ENCODE assay signal across 12 cellular contexts in genomic region chr3:30612422-30613134, GRCh38. TPM values are rescaled to one million over a fixed set of nuclear protein-coding genes. Genes with fewer than 3 reads are reported as not detected.
A peak's percentile ranks its signal among the peaks of the same experiment; 100 is the strongest.
DNase-seq lines count a peak whose midpoint lies in the region; ATAC-seq and FAIRE-seq lines count a peak whose summit lies in the region.
"Had no signal": no experiment of that assay in that cellular context is flagged by ENCODE, and none has a peak within 500 bp of the region (broad histone marks: within the 10 kb centered on the region; RNA-seq: fewer than 3 reads in every experiment).

No MANE protein-coding gene starts in this region.

- peaks cover 0 to 6% of the 10 kb centered on the region in 2 donors for H3K4me1 ChIP-seq in mucosa of rectum (ENCODE audit: control insufficient read depth in 2 of 2, insufficient read depth in 2 of 2, low read length in 2 of 2)

- DNase-seq in activated naive CD4-positive, alpha-beta T cell treated with anti-CD3 and anti-CD28 coated beads for 36 hours, result no peak
- DNase-seq in activated naive CD4-positive, alpha-beta T cell treated with Interleukin-2 at 50 U/mL for 16 hours, result no peak
- DNase-seq in activated naive CD4-positive, alpha-beta T cell treated with anti-CD3 and anti-CD28 coated beads, Interleukin-2, amount 50 U/mL, for 72 hours (ENCODE audit: low spot score in 2 of 2), result no peak
- DNase-seq in urothelium cell line (ENCODE audit: low spot score) (no peak), A172 (ENCODE audit: low spot score) (no peak)
- DNase-seq: activated gamma-delta T cell treated with Interleukin-2 at 50 U/mL for 16 hours, C1 segment of cervical spinal cord, NCI-H2029 treated with DMSO at 0.1 percent for 48 hours had no signal

- no peaks in the 10 kb centered on the region for H3K27me3 ChIP-seq in mucosa of rectum (ENCODE audit: control insufficient read depth in 2 of 2, insufficient read depth in 2 of 2, low read length in 2 of 2)

- no peak overlapping the region for H3K9ac ChIP-seq in mucosa of rectum (ENCODE audit: low read depth in 1 of 2, low read length in 2 of 2)

- peak overlapping the region; percentile 83 for H3K4me3 Mint-ChIP-seq in activated naive CD4-positive, alpha-beta T cell treated with anti-CD3 and anti-CD28 coated beads for 36 hours
- H3K4me3 Mint-ChIP-seq: GM23338 had no signal

- no peaks in the 10 kb centered on the region for H3K27me3 Mint-ChIP-seq in activated naive CD4-positive, alpha-beta T cell treated with anti-CD3 and anti-CD28 coated beads for 36 hours (ENCODE audit: low read depth)

- peak overlapping the region; percentile 2 to 39 for H3K27ac ChIP-seq in mucosa of rectum (ENCODE audit: low read depth in 2 of 2, low read length in 2 of 2)

- H3K27ac Mint-ChIP-seq in activated naive CD4-positive, alpha-beta T cell treated with anti-CD3 and anti-CD28 coated beads for 36 hours, result peak overlapping the region; percentile 98
- H3K27ac Mint-ChIP-seq in activated naive CD4-positive, alpha-beta T cell treated with anti-CD3 and anti-CD28 coated beads, Interleukin-2, amount 50 U/mL, for 72 hours, result peak overlapping the region; percentile 97 to 100
- H3K27ac Mint-ChIP-seq: GM23338 had no signal

- peaks cover 63% of the 10 kb centered on the region for H3K4me1 Mint-ChIP-seq in activated naive CD4-positive, alpha-beta T cell treated with anti-CD3 and anti-CD28 coated beads for 36 hours (ENCODE audit: low read depth)

- peaks cover 94% of the 10 kb centered on the region for H3K36me3 Mint-ChIP-seq in activated naive CD4-positive, alpha-beta T cell treated with anti-CD3 and anti-CD28 coated beads for 36 hours (ENCODE audit: low read depth)
- H3K36me3 Mint-ChIP-seq in activated naive CD4-positive, alpha-beta T cell treated with anti-CD3 and anti-CD28 coated beads, Interleukin-2, amount 50 U/mL, for 72 hours, result peaks cover 35 to 87% of the 10 kb centered on the region in 2 donors

- CTCF ChIA-PET in activated naive CD4-positive, alpha-beta T cell treated with anti-CD3 and anti-CD28 coated beads for 36 hours (lab: Charles Lee), result interaction anchor here (0.7 to 1.8 kb wide), 8 partner anchors 10 to 570 kb away, joined by 3 to 6 read pairs (median 4); no protein-coding TSS in a partner anchor

- no peaks in the 10 kb centered on the region for H3K36me3 ChIP-seq in mucosa of rectum (ENCODE audit: control insufficient read depth in 2 of 2, insufficient read depth in 2 of 2, low read length in 2 of 2)

- intact Hi-C loops in activated naive CD4-positive, alpha-beta T cell treated with anti-CD3 and anti-CD28 coated beads for 36 hours (cut with micrococcal nuclease), result loop anchor here (1.0 kb wide), 2 partner anchors 19 to 49 kb away; no protein-coding TSS in a partner anchor

- peak; percentile 62 for FAIRE-seq in urothelium cell line (lab: Jason Lieb, UNC)

- no peaks in the 10 kb centered on the region for H3K9me3 Mint-ChIP-seq in activated naive CD4-positive, alpha-beta T cell treated with anti-CD3 and anti-CD28 coated beads for 36 hours
- no peaks in the 10 kb centered on the region for H3K9me3 Mint-ChIP-seq in activated naive CD4-positive, alpha-beta T cell treated with anti-CD3 and anti-CD28 coated beads, Interleukin-2, amount 50 U/mL, for 72 hours
- H3K9me3 Mint-ChIP-seq: GM23338 had no signal

- H3K9me3 ChIP-seq in mucosa of rectum (ENCODE audit: control insufficient read depth in 2 of 2, low read length in 2 of 2), result no peaks in the 10 kb centered on the region

- peak in 1 of 2 donors; percentile 3 for ATAC-seq in activated naive CD4-positive, alpha-beta T cell treated with anti-CD3 and anti-CD28 coated beads, Interleukin-2, amount 50 U/mL, for 72 hours
- no peak for ATAC-seq in HG03378 (IDR thresholded peaks at IDR 0.05; ENCODE audit: unreplicated experiment)
- no peak for ATAC-seq in GM18498 (IDR thresholded peaks at IDR 0.05; ENCODE audit: unreplicated experiment)
- ATAC-seq: GM23338 had no signal

- H3K4me3 ChIP-seq in mucosa of rectum (ENCODE audit: low read length in 2 of 2), result peak overlapping the region in 1 of 2 donors; percentile 2
- H3K4me3 ChIP-seq: GM23338 had no signal

RNA-seq across cellular contexts. Expression of gene TGFBR2, which starts 6.2 kb away (rescaled TPM):
- 10 to 100 TPM; 57.8 to 58.1 TPM for total RNA-seq in activated naive CD4-positive, alpha-beta T cell treated with anti-CD3 and anti-CD28 coated beads for 36 hours
- 10 to 100 TPM; 45.0 to 74.1 TPM for total RNA-seq in activated naive CD4-positive, alpha-beta T cell treated with anti-CD3 and anti-CD28 coated beads, Interleukin-2, amount 50 U/mL, for 72 hours
- total RNA-seq in A172 (2014; rRNA removed; shearing (Covaris generic)), result 16.6 and 16.9 TPM in 2 replicates
